Comparison of ENCODE assay signal across 19 cellular contexts in genomic region chr16:66569131-66569530, GRCh38. TPM values are rescaled to one million over a fixed set of nuclear protein-coding genes. Genes with fewer than 3 reads are reported as not detected.
DNase-seq lines count a peak whose midpoint lies in the region; ATAC-seq, FAIRE-seq and TF ChIP-seq lines count a peak whose summit lies in the region.
"Had no signal": no experiment of that assay in that cellular context is flagged by ENCODE, and none has a peak within 500 bp of the region (broad histone marks: within the 10 kb centered on the region; RNA-seq: fewer than 3 reads in every experiment).

No MANE protein-coding gene starts in this region.

- H3K4me1 ChIP-seq in astrocyte (ENCODE audit: insufficient read depth, low read length), result peaks cover 26% of the 10 kb centered on the region

- no peak overlapping the region for H3K4me3 Mint-ChIP-seq in activated T-cell treated with anti-CD3 and anti-CD28 coated beads, Interleukin-2, amount 50 U/mL, for 72 hours
- H3K4me3 Mint-ChIP-seq in astrocyte (ENCODE audit: unreplicated experiment), result no peak overlapping the region
- H3K4me3 Mint-ChIP-seq: brain had no signal

- DNase-seq in activated T-cell treated with anti-CD3 and anti-CD28 coated beads, Interleukin-2, amount 50 U/mL, for 72 hours, result no peak
- DNase-seq in activated T-cell treated with anti-CD3 and anti-CD28 coated beads, Interleukin-2, amount 50 U/mL, for 48 hours, result no peak
- DNase-seq in astrocyte (ENCODE audit: low read depth) (peak; percentile 80), fibroblast of the aortic adventitia (ENCODE audit: low read depth) (peak; percentile 76), stromal cell of bone marrow (ENCODE audit: low read depth) (peak; percentile 63), NCI-H2227 treated with DMSO at 0.1 percent for 48 hours (lab: John Stamatoyannopoulos, UW) (no peak)
- DNase-seq in stimulated activated CD8-positive, alpha-beta memory T cell treated with anti-CD3 and anti-CD28 coated beads, Interleukin-4, amount 100 ng/mL, for 48 hours, result no peak
- DNase-seq: activated gamma-delta T cell treated with Interleukin-2 at 50 U/mL for 16 hours; COR-L47; effector CD8-positive, alpha-beta T cell; head of caudate nucleus; left cardiac atrium; NCI-H2081 treated with DMSO at 0.1 percent for 48 hours; stimulated activated CD4-positive, alpha-beta T cell treated with anti-CD3 and anti-CD28 coated beads, Interleukin-15, amount 100 ng/mL, for 24 hours had no signal

- H3K4me3 ChIP-seq in astrocyte (ENCODE audit: insufficient read depth, low read depth, low read length) (no peak overlapping the region), fibroblast of the aortic adventitia (ENCODE audit: low read depth, low read length) (no peak overlapping the region)

- no peak for ATAC-seq in activated T-cell treated with anti-CD3 and anti-CD28 coated beads, Interleukin-2, amount 50 U/mL, for 72 hours (replicated peaks in 1 of 2)
- no peak for ATAC-seq in HG03520 (IDR thresholded peaks at IDR 0.05; ENCODE audit: unreplicated experiment)

- H3K27ac Mint-ChIP-seq in activated T-cell treated with anti-CD3 and anti-CD28 coated beads, Interleukin-2, amount 50 U/mL, for 72 hours, result peak overlapping the region; percentile 24
- peak overlapping the region; percentile 0 for H3K27ac Mint-ChIP-seq in astrocyte (ENCODE audit: unreplicated experiment)
- H3K27ac Mint-ChIP-seq: progenitor cell of endocrine pancreas had no signal

- TF ChIP-seq CTCF in astrocyte (IDR thresholded peaks at IDR 0.05; ENCODE audit: insufficient read depth, low read depth, low read length) (no peak), fibroblast of the aortic adventitia (IDR thresholded peaks at IDR 0.05; ENCODE audit: insufficient read depth, low read length) (no peak)

- no peaks in the 10 kb centered on the region for H3K9me3 ChIP-seq in astrocyte (ENCODE audit: insufficient read depth, low read depth, low read length)

- no peak overlapping the region for H2AFZ ChIP-seq in astrocyte (ENCODE audit: low read depth, low read length)

- no peaks in the 10 kb centered on the region for H3K27me3 ChIP-seq in astrocyte (ENCODE audit: insufficient read depth, low read length)

- H3K27me3 Mint-ChIP-seq in activated T-cell treated with anti-CD3 and anti-CD28 coated beads, Interleukin-2, amount 50 U/mL, for 72 hours (ENCODE audit: low read depth), result no peaks in the 10 kb centered on the region
- peaks cover 3% of the 10 kb centered on the region for H3K27me3 Mint-ChIP-seq in astrocyte (ENCODE audit: low read depth, unreplicated experiment)
- H3K27me3 Mint-ChIP-seq: progenitor cell of endocrine pancreas had no signal

- no peak overlapping the region for H3K9ac ChIP-seq in astrocyte (ENCODE audit: low read length)

- peak overlapping the region; percentile 79 for H3K27ac ChIP-seq in astrocyte (ENCODE audit: low read depth, low read length)

- H3K4me2 ChIP-seq in astrocyte (ENCODE audit: low read length), result peak overlapping the region; percentile 71

- H3K79me2 ChIP-seq in astrocyte (ENCODE audit: insufficient read depth, low read length), result no peaks in the 10 kb centered on the region

- peaks cover 2% of the 10 kb centered on the region for H3K36me3 ChIP-seq in astrocyte (ENCODE audit: insufficient read depth, low read length)

- peaks cover 31% of the 10 kb centered on the region for H3K4me1 Mint-ChIP-seq in activated T-cell treated with anti-CD3 and anti-CD28 coated beads, Interleukin-2, amount 50 U/mL, for 72 hours (ENCODE audit: low read depth)
- H3K4me1 Mint-ChIP-seq in astrocyte (ENCODE audit: low read depth, unreplicated experiment), result peaks cover 26% of the 10 kb centered on the region
- H3K4me1 Mint-ChIP-seq: brain had no signal

- no peaks in the 10 kb centered on the region for H3K9me3 Mint-ChIP-seq in activated T-cell treated with anti-CD3 and anti-CD28 coated beads, Interleukin-2, amount 50 U/mL, for 72 hours
- no peaks in the 10 kb centered on the region for H3K9me3 Mint-ChIP-seq in astrocyte (ENCODE audit: unreplicated experiment)

- peaks cover 6 to 19% of the 10 kb centered on the region in 2 donors for H3K36me3 Mint-ChIP-seq in activated T-cell treated with anti-CD3 and anti-CD28 coated beads, Interleukin-2, amount 50 U/mL, for 72 hours (ENCODE audit: insufficient read depth in 2 of 2)
- peaks cover 11% of the 10 kb centered on the region for H3K36me3 Mint-ChIP-seq in astrocyte (ENCODE audit: low read depth, unreplicated experiment)

- FAIRE-seq in astrocyte (lab: Jason Lieb, UNC), result no peak
- FAIRE-seq: GM19239 had no signal

- H4K20me1 ChIP-seq in astrocyte (ENCODE audit: insufficient read depth, low read length), result no peaks in the 10 kb centered on the region

RNA-seq across cellular contexts. Expression of gene CMTM1, which starts 2.9 kb away (rescaled TPM):
- 10 to 100 TPM; 10.1 to 14.4 TPM for total RNA-seq in activated T-cell treated with anti-CD3 and anti-CD28 coated beads, Interleukin-2, amount 50 U/mL, for 72 hours
- total RNA-seq in astrocyte (2.7 and 6.4 TPM in 2 replicates), fibroblast of the aortic adventitia (ENCODE audit: low replicate concordance) (3.2 TPM in 1 of 2 replicates, not detected in the other)

RNA-seq across cellular contexts. Expression of gene CMTM2, which starts 10.1 kb away (rescaled TPM):
- 1 to 10 TPM in 1 of 2 donors, under 1 TPM in 1; 0.31 to 1.2 TPM for total RNA-seq in activated T-cell treated with anti-CD3 and anti-CD28 coated beads, Interleukin-2, amount 50 U/mL, for 72 hours
- not detected in 2 replicates for total RNA-seq in astrocyte
- not detected in 2 replicates for total RNA-seq in fibroblast of the aortic adventitia (ENCODE audit: low replicate concordance)
- total RNA-seq: A673, progenitor cell of endocrine pancreas had no signal

RNA-seq across cellular contexts. Expression of gene CKLF, which starts 16.8 kb away (rescaled TPM):
- 100 to 1,000 TPM; 163 to 172 TPM for total RNA-seq in activated T-cell treated with anti-CD3 and anti-CD28 coated beads, Interleukin-2, amount 50 U/mL, for 72 hours
- 24.5 and 27.9 TPM in 2 replicates for total RNA-seq in astrocyte
- total RNA-seq in fibroblast of the aortic adventitia (ENCODE audit: low replicate concordance), result 17.3 and 73.4 TPM in 2 replicates

RNA-seq across cellular contexts. Expression of gene TK2, which starts 19.2 kb away (rescaled TPM):
- total RNA-seq in activated T-cell treated with anti-CD3 and anti-CD28 coated beads, Interleukin-2, amount 50 U/mL, for 72 hours, result 10 to 100 TPM; 16.4 to 16.6 TPM
- total RNA-seq in astrocyte (12.4 and 16.5 TPM in 2 replicates), fibroblast of the aortic adventitia (ENCODE audit: low replicate concordance) (58.8 and 101 TPM in 2 replicates)

RNA-seq across cellular contexts. Expression of gene CMTM3, which starts 35.4 kb away (rescaled TPM):
- 10 to 100 TPM; 82.4 to 90.6 TPM for total RNA-seq in activated T-cell treated with anti-CD3 and anti-CD28 coated beads, Interleukin-2, amount 50 U/mL, for 72 hours
- total RNA-seq in astrocyte (62.0 and 62.4 TPM in 2 replicates), fibroblast of the aortic adventitia (ENCODE audit: low replicate concordance) (7.4 and 17.8 TPM in 2 replicates)

Comparison
In these comparisons a context has a peak if more than half of its experiments do, and no peak if none do; other contexts are left out.
1. DNase-seq: peak in astrocyte (single experiment), fibroblast of the aortic adventitia (single experiment) and stromal cell of bone marrow (single experiment); none in activated T-cell treated with anti-CD3 and anti-CD28 coated beads, Interleukin-2, amount 50 U/mL, for 72 hours (0 of 2), activated T-cell treated with anti-CD3 and anti-CD28 coated beads, Interleukin-2, amount 50 U/mL, for 48 hours (0 of 2), NCI-H2227 treated with DMSO at 0.1 percent for 48 hours (single experiment) and stimulated activated CD8-positive, alpha-beta memory T cell treated with anti-CD3 and anti-CD28 coated beads, Interleukin-4, amount 100 ng/mL, for 48 hours (single experiment).